26 cellular contexts compared by ENCODE assay signal in genomic region chr22:49077586-49077985, GRCh38.
DNase-seq lines count a peak whose midpoint lies in the region; ATAC-seq, FAIRE-seq and TF ChIP-seq lines count a peak whose summit lies in the region.
"Had no signal": no experiment of that assay in that cellular context is flagged by ENCODE, and none has a peak within 500 bp of the region (broad histone marks: within the 10 kb centered on the region; RNA-seq: fewer than 3 reads in every experiment).

No MANE protein-coding gene starts in this region.

- no peaks in the 10 kb centered on the region for H3K36me3 Mint-ChIP-seq in activated naive CD8-positive, alpha-beta T cell treated with anti-CD3 and anti-CD28 coated beads, Interleukin-2, amount 10 ng/mL, durations not matched to agents 7 days and 5 days
- H3K36me3 Mint-ChIP-seq in activated naive CD8-positive, alpha-beta T cell treated with anti-CD3 and anti-CD28 coated beads for 36 hours, result no peaks in the 10 kb centered on the region
- no peaks in the 10 kb centered on the region for H3K36me3 Mint-ChIP-seq in stimulated activated effector memory CD8-positive, alpha-beta T cell treated with anti-CD3 and anti-CD28 coated beads, Interleukin-12 subunit alpha, Interleukin-12 subunit beta, amount 100 ng/mL, for 72 hours
- H3K36me3 Mint-ChIP-seq: CD14-positive monocyte; CD8-positive, alpha-beta memory T cell had no signal

- H3K4me3 ChIP-seq in kidney (ENCODE audit: low read length in 2 of 2), result no peak overlapping the region
- H3K4me3 ChIP-seq in adrenal gland, result no peak overlapping the region
- H3K4me3 ChIP-seq: A549; BLaER1 treated with 17β-estradiol and CSF1 and Interleukin-3, amounts not matched to agents 10 nM and 100 nM; GM12878; GM23338 had no signal

- H3K27ac Mint-ChIP-seq in activated naive CD8-positive, alpha-beta T cell treated with anti-CD3 and anti-CD28 coated beads, Interleukin-2, amount 10 ng/mL, durations not matched to agents 7 days and 5 days, result no peak overlapping the region
- H3K27ac Mint-ChIP-seq in activated naive CD8-positive, alpha-beta T cell treated with anti-CD3 and anti-CD28 coated beads for 36 hours, result no peak overlapping the region
- H3K27ac Mint-ChIP-seq in stimulated activated effector memory CD8-positive, alpha-beta T cell treated with anti-CD3 and anti-CD28 coated beads, Interleukin-12 subunit alpha, Interleukin-12 subunit beta, amount 100 ng/mL, for 72 hours, result no peak overlapping the region
- H3K27ac Mint-ChIP-seq: CD14-positive monocyte; CD4-positive, alpha-beta T cell; CD8-positive, alpha-beta memory T cell; GM23338 had no signal

- intact Hi-C loops in kidney (cut with DNase I), result no loop called here
- intact Hi-C loops in posterior vena cava (cut with DNase I), result no loop called here
- intact Hi-C loops in adrenal gland (cut with DNase I), result no loop called here

- H3K4me1 ChIP-seq in kidney (ENCODE audit: control insufficient read depth in 1 of 2, insufficient read depth in 1 of 2, low read depth in 1 of 2, low read length in 2 of 2) (no peaks in the 10 kb centered on the region), adrenal gland (replicated peaks in 1 of 2) (no peaks in the 10 kb centered on the region)
- H3K4me1 ChIP-seq: A549; BE2C; BLaER1 treated with 17β-estradiol and CSF1 and Interleukin-3, amounts not matched to agents 10 nM and 100 nM had no signal

- POLR2A ChIA-PET in activated naive CD8-positive, alpha-beta T cell treated with anti-CD3 and anti-CD28 coated beads, Interleukin-2, amount 10 ng/mL, durations not matched to agents 7 days and 5 days (lab: Charles Lee), result no interaction called here

- no peaks in the 10 kb centered on the region for H3K27me3 Mint-ChIP-seq in activated naive CD8-positive, alpha-beta T cell treated with anti-CD3 and anti-CD28 coated beads, Interleukin-2, amount 10 ng/mL, durations not matched to agents 7 days and 5 days
- H3K27me3 Mint-ChIP-seq in activated naive CD8-positive, alpha-beta T cell treated with anti-CD3 and anti-CD28 coated beads for 36 hours, result no peaks in the 10 kb centered on the region
- H3K27me3 Mint-ChIP-seq: CD4-positive, alpha-beta T cell; CD8-positive, alpha-beta memory T cell had no signal

- no peaks in the 10 kb centered on the region for H3K9me3 ChIP-seq in kidney (ENCODE audit: control insufficient read depth in 1 of 2, low read length in 2 of 2)
- no peaks in the 10 kb centered on the region for H3K9me3 ChIP-seq in adrenal gland (replicated peaks in 1 of 3)
- H3K9me3 ChIP-seq: A549 had no signal

- WGBS in adrenal gland, 4 donors, result 56 to 71% (median 65%) methylated on average over 4 to 11 of the region's 11 CpGs; no CpG with 5 or more reads in 1 of the 4 donors

- TF ChIP-seq POLR2A in adrenal gland (IDR thresholded peaks at IDR 0.05), result no peak

- no peaks in the 10 kb centered on the region for H3K4me1 Mint-ChIP-seq in activated naive CD8-positive, alpha-beta T cell treated with anti-CD3 and anti-CD28 coated beads, Interleukin-2, amount 10 ng/mL, durations not matched to agents 7 days and 5 days
- no peaks in the 10 kb centered on the region for H3K4me1 Mint-ChIP-seq in activated naive CD8-positive, alpha-beta T cell treated with anti-CD3 and anti-CD28 coated beads for 36 hours
- no peaks in the 10 kb centered on the region for H3K4me1 Mint-ChIP-seq in stimulated activated effector memory CD8-positive, alpha-beta T cell treated with anti-CD3 and anti-CD28 coated beads, Interleukin-12 subunit alpha, Interleukin-12 subunit beta, amount 100 ng/mL, for 72 hours
- H3K4me1 Mint-ChIP-seq: CD14-positive monocyte; CD8-positive, alpha-beta memory T cell; GM23338; H9 had no signal

- TF ChIP-seq CTCF in kidney (IDR thresholded peaks at IDR 0.05; ENCODE audit: borderline replicate concordance, extremely low read depth, insufficient read depth) (no peak), adrenal gland (IDR thresholded peaks at IDR 0.05) (no peak)

- DNase-seq in activated naive CD8-positive, alpha-beta T cell treated with anti-CD3 and anti-CD28 coated beads, Interleukin-2, amount 10 ng/mL, durations not matched to agents 7 days and 5 days, result peak; percentile 14
- no peak for DNase-seq in activated naive CD8-positive, alpha-beta T cell treated with anti-CD3 and anti-CD28 coated beads for 36 hours
- DNase-seq in kidney (peak; percentile 60), posterior vena cava (ENCODE audit: low spot score) (peak; percentile 62), adrenal gland (no peak)
- DNase-seq in stimulated activated effector memory CD8-positive, alpha-beta T cell treated with anti-CD3 and anti-CD28 coated beads, Interleukin-12 subunit alpha, Interleukin-12 subunit beta, amount 100 ng/mL, for 72 hours (ENCODE audit: low spot score in 2 of 2), result no peak
- DNase-seq: 8988T, ACHN, AML-193, BE2C, DMS 273 treated with DMSO at 0.1 percent for 48 hours, DMS79, EL, GDM1, H9 had no signal

- no peaks in the 10 kb centered on the region for H3K27me3 ChIP-seq in adrenal gland
- H3K27me3 ChIP-seq: BE2C; BLaER1 treated with 17β-estradiol and CSF1 and Interleukin-3, amounts not matched to agents 10 nM and 100 nM had no signal

- H3K36me3 ChIP-seq in kidney (ENCODE audit: control insufficient read depth in 1 of 2, insufficient read depth in 2 of 2, low read length in 2 of 2) (no peaks in the 10 kb centered on the region), adrenal gland (replicated peaks in 1 of 2) (no peaks in the 10 kb centered on the region)
- H3K36me3 ChIP-seq: BE2C; BLaER1 treated with 17β-estradiol and CSF1 and Interleukin-3, amounts not matched to agents 10 nM and 100 nM had no signal

- no peak for ATAC-seq in activated naive CD8-positive, alpha-beta T cell treated with anti-CD3 and anti-CD28 coated beads, Interleukin-2, amount 10 ng/mL, durations not matched to agents 7 days and 5 days (ENCODE audit: low read depth)
- no peak for ATAC-seq in stimulated activated effector memory CD8-positive, alpha-beta T cell treated with anti-CD3 and anti-CD28 coated beads, Interleukin-12 subunit alpha, Interleukin-12 subunit beta, amount 100 ng/mL, for 72 hours
- no peak for ATAC-seq in HG02884 (IDR thresholded peaks at IDR 0.05; ENCODE audit: unreplicated experiment)
- ATAC-seq: A549, GM12878, GM23338, HCT116 had no signal

- no peak overlapping the region for H3K4me3 Mint-ChIP-seq in activated naive CD8-positive, alpha-beta T cell treated with anti-CD3 and anti-CD28 coated beads, Interleukin-2, amount 10 ng/mL, durations not matched to agents 7 days and 5 days
- no peak overlapping the region for H3K4me3 Mint-ChIP-seq in activated naive CD8-positive, alpha-beta T cell treated with anti-CD3 and anti-CD28 coated beads for 36 hours
- no peak overlapping the region for H3K4me3 Mint-ChIP-seq in stimulated activated effector memory CD8-positive, alpha-beta T cell treated with anti-CD3 and anti-CD28 coated beads, Interleukin-12 subunit alpha, Interleukin-12 subunit beta, amount 100 ng/mL, for 72 hours
- H3K4me3 Mint-ChIP-seq: CD14-positive monocyte; CD4-positive, alpha-beta T cell; CD8-positive, alpha-beta memory T cell; GM23338; H9 had no signal

- no peaks in the 10 kb centered on the region for H3K9me3 Mint-ChIP-seq in activated naive CD8-positive, alpha-beta T cell treated with anti-CD3 and anti-CD28 coated beads, Interleukin-2, amount 10 ng/mL, durations not matched to agents 7 days and 5 days
- H3K9me3 Mint-ChIP-seq in activated naive CD8-positive, alpha-beta T cell treated with anti-CD3 and anti-CD28 coated beads for 36 hours, result no peaks in the 10 kb centered on the region
- no peaks in the 10 kb centered on the region for H3K9me3 Mint-ChIP-seq in stimulated activated effector memory CD8-positive, alpha-beta T cell treated with anti-CD3 and anti-CD28 coated beads, Interleukin-12 subunit alpha, Interleukin-12 subunit beta, amount 100 ng/mL, for 72 hours
- H3K9me3 Mint-ChIP-seq: CD4-positive, alpha-beta T cell; CD8-positive, alpha-beta memory T cell; GM23338; H9 had no signal

- H3K27ac ChIP-seq in kidney (ENCODE audit: low read depth in 2 of 2, low read length in 2 of 2) (no peak overlapping the region), adrenal gland (no peak overlapping the region)
- H3K27ac ChIP-seq: A549; BLaER1 treated with 17β-estradiol and CSF1 and Interleukin-3, amounts not matched to agents 10 nM and 100 nM had no signal

- no peak overlapping the region for H3K9ac ChIP-seq in kidney (ENCODE audit: low read length in 2 of 2)
- H3K9ac ChIP-seq: BLaER1 treated with 17β-estradiol and CSF1 and Interleukin-3, amounts not matched to agents 10 nM and 100 nM had no signal

- FAIRE-seq in kidney (lab: Jason Lieb, UNC), result no peak
- FAIRE-seq: A549, D721Med, GM12878, GM19239 had no signal

Comparison
In these comparisons a context has a peak if more than half of its experiments do, and no peak if none do; other contexts are left out.
1. DNase-seq: peak in activated naive CD8-positive, alpha-beta T cell treated with anti-CD3 and anti-CD28 coated beads, Interleukin-2, amount 10 ng/mL, durations not matched to agents 7 days and 5 days (single experiment), kidney (single experiment) and posterior vena cava (single experiment); none in activated naive CD8-positive, alpha-beta T cell treated with anti-CD3 and anti-CD28 coated beads for 36 hours (single experiment), adrenal gland (0 of 7) and stimulated activated effector memory CD8-positive, alpha-beta T cell treated with anti-CD3 and anti-CD28 coated beads, Interleukin-12 subunit alpha, Interleukin-12 subunit beta, amount 100 ng/mL, for 72 hours (0 of 2).